In genomic region chr18:74571895-74572680, GRCh38 we compare ENCODE assay signal across 22 cellular contexts. TPM values are rescaled to one million over a fixed set of nuclear protein-coding genes. Genes with fewer than 3 reads are reported as not detected.
"Had no signal": no experiment of that assay in that cellular context is flagged by ENCODE, and none has a peak within 500 bp of the region (broad histone marks: within the 10 kb centered on the region; RNA-seq: fewer than 3 reads in every experiment).

No MANE protein-coding gene starts in this region.

- H3K27ac ChIP-seq: esophagus squamous epithelium, gastroesophageal sphincter, neutrophil, psoas muscle, upper lobe of left lung, uterus had no signal

- H3K36me3 ChIP-seq: esophagus squamous epithelium, gastroesophageal sphincter, neutrophil, upper lobe of left lung, uterus had no signal

- H3K4me3 ChIP-seq: esophagus squamous epithelium, gastroesophageal sphincter, psoas muscle, upper lobe of left lung, uterus had no signal

- DNase-seq: dermis blood vessel endothelial cell; esophagus squamous epithelium; foreskin fibroblast; glutamatergic neuron; immature natural killer cell; left colon; mammary epithelial cell; naive thymus-derived CD4-positive, alpha-beta T cell; psoas muscle; small intestine; stimulated activated CD4-positive, alpha-beta T cell treated with anti-CD3 and anti-CD28 coated beads, Interleukin-12 subunit alpha, Interleukin-12 subunit beta, amount 100 ng/mL, for 4 hours; stimulated activated naive CD4-positive, alpha-beta T cell treated with Interleukin-2 at 50 U/mL for 16 hours; upper lobe of left lung; uterus had no signal

- H3K9me3 ChIP-seq: esophagus squamous epithelium, gastroesophageal sphincter, neutrophil, psoas muscle, upper lobe of left lung, uterus had no signal

- H3K4me1 ChIP-seq: esophagus squamous epithelium, gastroesophageal sphincter, psoas muscle, upper lobe of left lung, uterus had no signal

- FAIRE-seq: colon, keratinocyte, small intestine had no signal

- ATAC-seq: gastroesophageal sphincter; left colon; naive thymus-derived CD4-positive, alpha-beta T cell; psoas muscle had no signal

- H3K27me3 ChIP-seq: gastroesophageal sphincter, upper lobe of left lung, uterus had no signal

RNA-seq across cellular contexts. Expression of gene CNDP1, which starts 37.8 kb away (rescaled TPM):
- total RNA-seq: dermis blood vessel endothelial cell, epithelial cell of proximal tubule, esophagus squamous epithelium, left colon, mesenteric fat pad, mononuclear cell, osteoblast, psoas muscle, upper lobe of left lung had no signal
- polyA plus RNA-seq: immature natural killer cell, keratinocyte, mammary epithelial cell had no signal
